8 cellular contexts compared by ENCODE assay signal in genomic region chr20:62141397-62142251, GRCh38. TPM values are rescaled to one million over a fixed set of nuclear protein-coding genes. Genes with fewer than 3 reads are reported as not detected.
DNase-seq lines count a peak whose midpoint lies in the region; ATAC-seq and TF ChIP-seq lines count a peak whose summit lies in the region.

No MANE protein-coding gene starts in this region.

- H3K36me3 ChIP-seq in BJ (ENCODE audit: control insufficient read depth, insufficient read depth, low read length), result peaks cover 25% of the 10 kb centered on the region
- H3K36me3 ChIP-seq in esophagus (ENCODE audit: control insufficient read depth in 2 of 2, insufficient read depth in 2 of 2, low read length in 1 of 2), result peaks cover 16 to 32% of the 10 kb centered on the region in 2 donors
- H3K36me3 ChIP-seq in neutrophil, result peaks cover 39% of the 10 kb centered on the region

- H3K27ac ChIP-seq in esophagus (ENCODE audit: low read depth in 2 of 2, low read length in 1 of 2) (peak overlapping the region; percentile 82 to 99), neutrophil (peak overlapping the region; percentile 100)

- in situ Hi-C loops in GM13977 (cut with MboI; ENCODE audit: low pct_unique_long_range_greater_than_20kb, low sequenced_read_pairs, unreplicated experiment), result loop anchor here (10.0 kb wide), 1 partner anchor 117 kb away; no protein-coding TSS in a partner anchor

- peak overlapping the region; percentile 84 to 89 (median 87) for H3K4me3 Mint-ChIP-seq in T-cell

- ATAC-seq in T-cell (replicated peaks in 1 of 4), result peak in 1 of 4 experiments; percentile 8
- no peak for ATAC-seq in GM18498 (IDR thresholded peaks at IDR 0.05; ENCODE audit: unreplicated experiment)
- no peak for ATAC-seq in HG02678 (IDR thresholded peaks at IDR 0.05; ENCODE audit: unreplicated experiment)

- CTCF ChIA-PET in BJ (lab: Yijun Ruan, JAX), result interaction anchor here (0.7 to 3.2 kb wide), 4 partner anchors 73 to 131 kb away, joined by 3 to 12 read pairs (median 8); no protein-coding TSS in a partner anchor
- CTCF ChIA-PET in T-cell (lab: Charles Lee), result interaction anchor here in 1 of 2 donors (1.1 kb wide), 1 partner anchor 131 kb away, joined by 7 read pairs; no protein-coding TSS in a partner anchor

- POLR2A ChIA-PET in BJ (lab: Charles Lee) (no interaction called here), T-cell (lab: Charles Lee) (interaction anchor here (0.7 to 1.0 kb wide), 2 partner anchors 75 kb away, joined by 3 to 4 read pairs; partner anchors contain the start of gene TAF4 (in 1 of the 2))

- 11 to 15% methylated on average over 14 of the region's 14 CpGs for WGBS in esophagus, 2 donors

- H3K9me3 ChIP-seq in esophagus (ENCODE audit: control insufficient read depth in 2 of 2, insufficient read depth in 1 of 2, low read depth in 1 of 2, low read length in 1 of 2), result no peaks in the 10 kb centered on the region
- H3K9me3 ChIP-seq in neutrophil, result no peaks in the 10 kb centered on the region

- H3K9me3 Mint-ChIP-seq in T-cell, result no peaks in the 10 kb centered on the region

- H3K27me3 Mint-ChIP-seq in T-cell, result no peaks in the 10 kb centered on the region

- TF ChIP-seq CTCF in BJ (IDR thresholded peaks at IDR 0.05; ENCODE audit: insufficient read depth, low read depth, low read length), result peak; percentile 43
- TF ChIP-seq CTCF in GM13977 (IDR thresholded peaks at IDR 0.05; ENCODE audit: extremely low read depth, insufficient read depth, missing control alignments), result peak; percentile 52
- TF ChIP-seq CTCF in neutrophil (IDR thresholded peaks at IDR 0.05), result no peak

- DNase-seq in BJ (ENCODE audit: low read depth) (no peak), GM13977 (ENCODE audit: low spot score) (no peak), T-cell (peak in 28 of 34 experiments; percentile 11 to 57 (median 34)), NCI-H128 (lab: John Stamatoyannopoulos, UW; ENCODE audit: unreplicated experiment) (no peak)

- peak overlapping the region; percentile 69 for H3K4me3 ChIP-seq in BJ (ENCODE audit: low read depth, low read length)
- peak overlapping the region; percentile 83 to 98 for H3K4me3 ChIP-seq in esophagus (ENCODE audit: low read depth in 1 of 2, low read length in 2 of 2)
- peak overlapping the region; percentile 73 to 82 for H3K4me3 ChIP-seq in neutrophil (ENCODE audit: low read depth in 1 of 2, low read length in 1 of 2)

- H3K27me3 ChIP-seq in BJ (ENCODE audit: control insufficient read depth, insufficient read depth, low read length) (no peaks in the 10 kb centered on the region), esophagus (ENCODE audit: control insufficient read depth in 1 of 2, insufficient read depth in 2 of 2, low read length in 2 of 2) (no peaks in the 10 kb centered on the region), neutrophil (peaks cover 12% of the 10 kb centered on the region)

- H3K36me3 Mint-ChIP-seq in T-cell, result peaks cover 29% of the 10 kb centered on the region

- peak overlapping the region; percentile 85 to 90 for H3K27ac Mint-ChIP-seq in T-cell

- H3K4me1 Mint-ChIP-seq in T-cell, result peaks cover 58 to 65% (median 59%) of the 10 kb centered on the region in 3 donors

- peaks cover 6 to 21% of the 10 kb centered on the region in 2 donors for H3K4me1 ChIP-seq in esophagus (ENCODE audit: control insufficient read depth in 2 of 2, insufficient read depth in 2 of 2, low read length in 1 of 2)
- H3K4me1 ChIP-seq in neutrophil (ENCODE audit: control insufficient read depth in 1 of 2, insufficient read depth in 1 of 2, low read depth in 1 of 2, low read length in 1 of 2), result peaks cover 34 to 38% of the 10 kb centered on the region in 2 experiments

RNA-seq across cellular contexts. Expression of gene PSMA7, which starts 1.6 kb away (rescaled TPM):
- polyA plus RNA-seq in BJ (2011; rRNA removed), result 319 and 478 TPM in 2 replicates
- 102 and 148 TPM in 2 replicates for polyA minus RNA-seq in BJ (2011; rRNA and poly(A)+ RNA removed)
- 100 to 1,000 TPM; 136 to 233 (median 208) TPM for total RNA-seq in T-cell
- polyA plus RNA-seq in esophagus, result 100 to 1,000 TPM in 1 of 2 donors, 10 to 100 TPM in 1; 96.8 to 294 TPM

RNA-seq across cellular contexts. Expression of gene SS18L1, which starts 1.9 kb away (rescaled TPM):
- polyA plus RNA-seq in BJ (2011; rRNA removed), result 5.4 and 6.7 TPM in 2 replicates
- 8.2 and 10.9 TPM in 2 replicates for polyA minus RNA-seq in BJ (2011; rRNA and poly(A)+ RNA removed)
- total RNA-seq in T-cell, result 10 to 100 TPM; 14.6 to 23.6 (median 19.4) TPM
- 10 to 100 TPM in 1 of 2 donors, 1 to 10 TPM in 1; 5.5 to 14.7 TPM for polyA plus RNA-seq in esophagus

RNA-seq across cellular contexts. Expression of gene LSM14B, which starts 19.3 kb away (rescaled TPM):
- polyA plus RNA-seq in BJ (2011; rRNA removed), result 23.5 and 48.2 TPM in 2 replicates
- 22.5 and 29.6 TPM in 2 replicates for polyA minus RNA-seq in BJ (2011; rRNA and poly(A)+ RNA removed)
- total RNA-seq in T-cell, result 10 to 100 TPM; 40.5 to 55.5 (median 54.4) TPM
- 10 to 100 TPM; 12.3 to 20.2 TPM for polyA plus RNA-seq in esophagus

RNA-seq across cellular contexts. Expression of gene MTG2, which starts 41.2 kb away (rescaled TPM):
- polyA plus RNA-seq in BJ (2011; rRNA removed), result 17.6 and 19.3 TPM in 2 replicates
- polyA minus RNA-seq in BJ (2011; rRNA and poly(A)+ RNA removed), result 9.1 and 12.5 TPM in 2 replicates
- total RNA-seq in T-cell, result 10 to 100 TPM; 21.1 to 51.9 (median 44.1) TPM
- polyA plus RNA-seq in esophagus, result 10 to 100 TPM; 19.4 to 25.4 TPM

Comparison
In these comparisons a context has a peak if more than half of its experiments do, and no peak if none do; other contexts are left out.
1. DNase-seq: peak in T-cell (28 of 34); none in BJ (single experiment), GM13977 (single experiment) and NCI-H128 (single experiment).
2. Peak in every context shown above with its lines, with median percentiles within 50 percentile points of each other: H3K4me3 ChIP-seq.